ENCODE assay signal across 8 cellular contexts in genomic region chr15:69451951-69452701, GRCh38. TPM values are rescaled to one million over a fixed set of nuclear protein-coding genes. Genes with fewer than 3 reads are reported as not detected.
DNase-seq lines count a peak whose midpoint lies in the region; ATAC-seq and TF ChIP-seq lines count a peak whose summit lies in the region.

No MANE protein-coding gene starts in this region.

- H3K79me2 ChIP-seq in fibroblast of lung (ENCODE audit: control insufficient read depth, insufficient read depth, low read length) = peaks cover 34% of the 10 kb centered on the region
- H3K79me2 ChIP-seq in neural progenitor cell (ENCODE audit: low read depth) = peaks cover 37% of the 10 kb centered on the region

- peaks cover 52% of the 10 kb centered on the region for H3F3A ChIP-seq in neural progenitor cell (ENCODE audit: low read depth)

- H3K27me3 ChIP-seq in fibroblast of lung (ENCODE audit: control insufficient read depth, insufficient read depth, low read length) = no peaks in the 10 kb centered on the region
- H3K27me3 ChIP-seq in neural progenitor cell = no peaks in the 10 kb centered on the region

- H3K4me3 ChIP-seq in fibroblast of lung (replicated peaks in 1 of 4; ENCODE audit: control extremely low read depth in 1 of 4, insufficient read depth in 1 of 4, low read depth in 3 of 4, low read length in 4 of 4) (peak overlapping the region; percentile 71 to 97 (median 81)), neural progenitor cell (peak overlapping the region; percentile 79)

- H3K27ac ChIP-seq in fibroblast of lung (ENCODE audit: insufficient read depth, low read length) (peak overlapping the region; percentile 44), neural progenitor cell (peak overlapping the region; percentile 57)

- H3K4me3 Mint-ChIP-seq in WTC11 (peak overlapping the region; percentile 97), neural progenitor cell (peak overlapping the region; percentile 94)

- POLR2A ChIA-PET in WTC11 (lab: Charles Lee) = interaction anchor here (1.6 to 3.3 kb wide), 2 partner anchors 11 to 14 kb away, joined by 5 to 27 read pairs; no protein-coding TSS in a partner anchor

- H3K4me1 ChIP-seq in fibroblast of lung (ENCODE audit: control insufficient read depth, extremely low read depth, insufficient read depth, low read length) (peaks cover 9% of the 10 kb centered on the region), neural progenitor cell (peaks cover 12% of the 10 kb centered on the region)

- H2AFZ ChIP-seq in fibroblast of lung (ENCODE audit: low read length) (peak overlapping the region; percentile 60), neural progenitor cell (replicated peaks) (peak overlapping the region; percentile 60)

- ATAC-seq in GM21423 (IDR thresholded peaks at IDR 0.05; ENCODE audit: unreplicated experiment) = peak; percentile 21
- peak; percentile 72 for ATAC-seq in WTC11
- ATAC-seq in GM18517 (IDR thresholded peaks at IDR 0.05; ENCODE audit: unreplicated experiment) = no peak

- H3K27me3 Mint-ChIP-seq in WTC11 (ENCODE audit: low read depth) (no peaks in the 10 kb centered on the region; the same call in 1 of the 2 replicates), neural progenitor cell (ENCODE audit: insufficient read depth, low read depth) (peaks cover 2% of the 10 kb centered on the region)

- CTCF ChIA-PET in WTC11 (lab: Charles Lee) = interaction anchor here (0.6 to 4.4 kb wide), 6 partner anchors 11 to 421 kb away, joined by 3 to 44 read pairs (median 4); no protein-coding TSS in a partner anchor

- DNase-seq in DMS53 treated with DMSO at 0.1 percent for 48 hours (lab: John Stamatoyannopoulos, UW; ENCODE audit: unreplicated experiment) (peak; percentile 83), HK-2 (ENCODE audit: unreplicated experiment) (peak; percentile 45), WTC11 (ENCODE audit: low spot score) (no peak), fibroblast of lung (ENCODE audit: low read depth in 2 of 2) (peak; percentile 57 to 70), neural progenitor cell (ENCODE audit: low spot score) (peak; percentile 32), NCI-H2171 treated with DMSO at 0.1 percent for 48 hours (lab: John Stamatoyannopoulos, UW) (no peak)

- H3K9ac ChIP-seq in fibroblast of lung (ENCODE audit: insufficient read depth, low read length) = peak overlapping the region; percentile 82
- peak overlapping the region; percentile 32 for H3K9ac ChIP-seq in neural progenitor cell

- H3K4me1 Mint-ChIP-seq in WTC11 = peaks cover 27% of the 10 kb centered on the region
- peaks cover 32% of the 10 kb centered on the region for H3K4me1 Mint-ChIP-seq in neural progenitor cell

- H3K4me2 ChIP-seq in fibroblast of lung (ENCODE audit: extremely low read depth, insufficient read depth, low read length) (peak overlapping the region; percentile 53), neural progenitor cell (peak overlapping the region; percentile 87)

- peaks cover 6% of the 10 kb centered on the region for H3K36me3 ChIP-seq in fibroblast of lung (ENCODE audit: control insufficient read depth, insufficient read depth, low read length)
- peaks cover 24% of the 10 kb centered on the region for H3K36me3 ChIP-seq in neural progenitor cell

- peak overlapping the region; percentile 100 for H3K27ac Mint-ChIP-seq in WTC11
- H3K27ac Mint-ChIP-seq in neural progenitor cell = peak overlapping the region; percentile 98

- TF ChIP-seq CTCF in WTC11 (IDR thresholded peaks at IDR 0.05) (no peak), fibroblast of lung (conservative IDR thresholded peaks at IDR 0.05 in 1 of 2, IDR thresholded peaks at IDR 0.05 in 1 of 2; ENCODE audit: low read depth in 1 of 2, low read length in 2 of 2) (no peak), neural progenitor cell (IDR thresholded peaks at IDR 0.05) (no peak)

- H3K36me3 Mint-ChIP-seq in WTC11 = peaks cover 52% of the 10 kb centered on the region
- H3K36me3 Mint-ChIP-seq in neural progenitor cell = peaks cover 14% of the 10 kb centered on the region

- H4K20me1 ChIP-seq in fibroblast of lung (ENCODE audit: control insufficient read depth, extremely low read depth, insufficient read depth, low read length) (peaks cover 6% of the 10 kb centered on the region), neural progenitor cell (ENCODE audit: low read depth) (peaks cover 39% of the 10 kb centered on the region)

- H3K9me3 ChIP-seq in fibroblast of lung (ENCODE audit: control insufficient read depth, insufficient read depth, low read depth, low read length) (no peaks in the 10 kb centered on the region), neural progenitor cell (ENCODE audit: low read depth) (no peaks in the 10 kb centered on the region)

- no peaks in the 10 kb centered on the region for H3K9me3 Mint-ChIP-seq in WTC11
- H3K9me3 Mint-ChIP-seq in neural progenitor cell = no peaks in the 10 kb centered on the region

TF ChIP-seq in WTC11, 78 proteins besides CTCF, POLR2A, EP300 and RAD21:
- TF ChIP-seq OVOL2 (CRISPR knock-in tag; IDR thresholded peaks at IDR 0.05; ENCODE audit: borderline replicate concordance) = no peak
- no peak for TF ChIP-seq CREB1 (CRISPR knock-in tag; IDR thresholded peaks at IDR 0.05)
- no peak for TF ChIP-seq ZNF671 (CRISPR knock-in tag; IDR thresholded peaks at IDR 0.05)
- no peak for TF ChIP-seq E2F5 (CRISPR knock-in tag; IDR thresholded peaks at IDR 0.05)
- no peak for TF ChIP-seq RELA (CRISPR knock-in tag; IDR thresholded peaks at IDR 0.05; ENCODE audit: borderline replicate concordance)
- TF ChIP-seq SMAD3 (CRISPR knock-in tag; IDR thresholded peaks at IDR 0.05; ENCODE audit: borderline replicate concordance) = no peak
- TF ChIP-seq ZBTB21 (CRISPR knock-in tag; IDR thresholded peaks at IDR 0.05; ENCODE audit: borderline replicate concordance) = no peak
- no peak for TF ChIP-seq SP1 (CRISPR knock-in tag; conservative IDR thresholded peaks at IDR 0.05)
- TF ChIP-seq JAZF1 (CRISPR knock-in tag; IDR thresholded peaks at IDR 0.05) = no peak
- TF ChIP-seq TEAD1 (CRISPR knock-in tag; IDR thresholded peaks at IDR 0.05) = no peak
- no peak for TF ChIP-seq CREM (CRISPR knock-in tag; IDR thresholded peaks at IDR 0.05)
- TF ChIP-seq MXD4 (CRISPR knock-in tag; IDR thresholded peaks at IDR 0.05; ENCODE audit: borderline replicate concordance) = no peak
- TF ChIP-seq MLX (CRISPR knock-in tag; IDR thresholded peaks at IDR 0.05) = no peak
- no peak for TF ChIP-seq CDX4 (CRISPR knock-in tag; IDR thresholded peaks at IDR 0.05; ENCODE audit: borderline replicate concordance)
- TF ChIP-seq FOXJ3 (CRISPR knock-in tag; IDR thresholded peaks at IDR 0.05; ENCODE audit: borderline replicate concordance) = no peak
- no peak for TF ChIP-seq ZNF219 (CRISPR knock-in tag; IDR thresholded peaks at IDR 0.05; ENCODE audit: borderline replicate concordance)
- no peak for TF ChIP-seq MAX (CRISPR knock-in tag; IDR thresholded peaks at IDR 0.05)
- TF ChIP-seq GABPB1 (CRISPR knock-in tag; IDR thresholded peaks at IDR 0.05) = no peak
- no peak; the same call in 1 of the 2 replicates for TF ChIP-seq TCF7 (CRISPR knock-in tag; IDR thresholded peaks at IDR 0.05; ENCODE audit: low read depth)
- TF ChIP-seq NR1H2 (CRISPR knock-in tag; IDR thresholded peaks at IDR 0.05) = no peak

RNA-seq across cellular contexts. Expression of gene RPLP1, which starts 0.5 kb away (rescaled TPM):
- total RNA-seq in WTC11 (2021) = 2,441 to 2,639 TPM (median 2,597 TPM) in 3 replicates
- total RNA-seq in fibroblast of lung = 74.7 and 82.4 TPM in 2 replicates
- 621 and 633 TPM in 2 replicates for polyA plus RNA-seq in fibroblast of lung
- 2,184 and 2,401 TPM in 2 replicates for polyA plus RNA-seq in fibroblast of lung (2012)
- polyA minus RNA-seq in fibroblast of lung (ENCODE audit: low replicate concordance) = 489 and 632 TPM in 2 replicates
- total RNA-seq in neural progenitor cell (ENCODE audit: low replicate concordance) = 109 and 376 TPM in 2 replicates

RNA-seq across cellular contexts. Expression of gene KIF23, which starts 38.0 kb away (rescaled TPM):
- total RNA-seq in WTC11 (2021) (59.6 to 87.8 TPM (median 62.0 TPM) in 3 replicates), fibroblast of lung (3.1 and 16.5 TPM in 2 replicates), neural progenitor cell (ENCODE audit: low replicate concordance) (115 and 193 TPM in 2 replicates)
- 19.4 and 53.2 TPM in 2 replicates for polyA plus RNA-seq in fibroblast of lung
- polyA plus RNA-seq in fibroblast of lung (2012) = 12.7 and 45.8 TPM in 2 replicates
- 28.5 and 38.4 TPM in 2 replicates for polyA minus RNA-seq in fibroblast of lung (ENCODE audit: low replicate concordance)

Comparison
In these comparisons a context has a peak if more than half of its experiments do, and no peak if none do; other contexts are left out.
1. DNase-seq: peak in DMS53 treated with DMSO at 0.1 percent for 48 hours (single experiment), HK-2 (single experiment), fibroblast of lung (2 of 2) and neural progenitor cell (single experiment); none in WTC11 (single experiment) and NCI-H2171 treated with DMSO at 0.1 percent for 48 hours (single experiment).